22 cellular contexts compared by ENCODE assay signal in genomic region chr16:30636599-30636998, GRCh38. TPM values are rescaled to one million over a fixed set of nuclear protein-coding genes. Genes with fewer than 3 reads are reported as not detected.
A peak's percentile ranks its signal among the peaks of the same experiment; 100 is the strongest.
DNase-seq lines count a peak whose midpoint lies in the region; ATAC-seq, FAIRE-seq and TF ChIP-seq lines count a peak whose summit lies in the region.
"Had no signal": no experiment of that assay in that cellular context is flagged by ENCODE, and none has a peak within 500 bp of the region (broad histone marks: within the 10 kb centered on the region; RNA-seq: fewer than 3 reads in every experiment).

No MANE protein-coding gene starts in this region.

- no peak for TF ChIP-seq RAD21 in HepG2 (CRISPR knock-in tag; IDR thresholded peaks at IDR 0.05)

- H4K20me1 ChIP-seq in HepG2 (ENCODE audit: insufficient read depth, low read length), result no peaks in the 10 kb centered on the region
- no peaks in the 10 kb centered on the region for H4K20me1 ChIP-seq in PC-9 (ENCODE audit: insufficient read depth)
- no peaks in the 10 kb centered on the region for H4K20me1 ChIP-seq in neural progenitor cell (ENCODE audit: low read depth)

- H3K36me3 ChIP-seq in HepG2 (replicated peaks in 1 of 2; ENCODE audit: control insufficient read depth in 1 of 2, insufficient read depth in 2 of 2, low read length in 2 of 2), result no peaks in the 10 kb centered on the region
- H3K36me3 ChIP-seq in right lobe of liver, result no peaks in the 10 kb centered on the region
- H3K36me3 ChIP-seq in PC-9 (ENCODE audit: low read depth), result no peaks in the 10 kb centered on the region
- H3K36me3 ChIP-seq in neural progenitor cell, result no peaks in the 10 kb centered on the region

- no peak overlapping the region for H3K4me2 ChIP-seq in HepG2 (ENCODE audit: low read depth, low read length)
- H3K4me2 ChIP-seq in PC-9, result 0 out of 2 replicates have a peak overlapping the region, but pooled peaks have one; percentile 82
- no peak overlapping the region for H3K4me2 ChIP-seq in neural progenitor cell

- CTCF ChIA-PET in HepG2 (lab: Yijun Ruan, JAX; ENCODE audit: low intra/inter-chr PET ratio, low total read pairs), result no interaction called here
- CTCF ChIA-PET in PC-9 (lab: Charles Lee), result no interaction called here

- H2AFZ ChIP-seq in HepG2 (ENCODE audit: low read length) (no peak overlapping the region), PC-9 (no peak overlapping the region), neural progenitor cell (replicated peaks) (no peak overlapping the region)

- intact Hi-C loops in HepG2 (cut with micrococcal nuclease; ENCODE audit: unreplicated experiment), result no loop called here
- intact Hi-C loops in right lobe of liver (cut with DNase I), result no loop called here
- intact Hi-C loops in PC-9 (cut with micrococcal nuclease; ENCODE audit: unreplicated experiment), result no loop called here

- no peak overlapping the region for H3K9ac ChIP-seq in HepG2 (ENCODE audit: insufficient read depth, low read depth, low read length)
- no peak overlapping the region for H3K9ac ChIP-seq in neural progenitor cell

- H3K4me3 ChIP-seq in HepG2 (replicated peaks in 1 of 3; ENCODE audit: insufficient read depth in 1 of 3, low read depth in 2 of 3, low read length in 3 of 3), result no peak overlapping the region
- no peak overlapping the region for H3K4me3 ChIP-seq in right lobe of liver
- H3K4me3 ChIP-seq in PC-9, result no peak overlapping the region
- H3K4me3 ChIP-seq in neural progenitor cell, result no peak overlapping the region
- H3K4me3 ChIP-seq: A549, SK-N-MC had no signal

- H3K4me3 Mint-ChIP-seq in neural progenitor cell, result peak overlapping the region; percentile 2
- H3K4me3 Mint-ChIP-seq: CD8-positive, alpha-beta T cell had no signal

- H3K36me3 Mint-ChIP-seq in neural progenitor cell, result no peaks in the 10 kb centered on the region

- FAIRE-seq in HepG2 (lab: Jason Lieb, UNC), result no peak
- FAIRE-seq: A549, GM12892, GM18507 had no signal

- H3K4me1 ChIP-seq in HepG2 (ENCODE audit: insufficient read depth, low read length) (peaks cover 23% of the 10 kb centered on the region), right lobe of liver (peaks cover 0 to 8% (median 2%) of the 10 kb centered on the region in 4 donors), PC-9 (replicated peaks; ENCODE audit: insufficient read depth) (peaks cover 13% of the 10 kb centered on the region; the same call in 1 of the 2 replicates), neural progenitor cell (peaks cover 3% of the 10 kb centered on the region)

- ATAC-seq in HepG2 (no peak), right lobe of liver (no peak), HG03280 (IDR thresholded peaks at IDR 0.05; ENCODE audit: unreplicated experiment) (no peak)
- ATAC-seq: A549; CD8-positive, alpha-beta T cell; HCT116 had no signal

- in situ Hi-C loops in HepG2 (cut with HindIII; ENCODE audit: extremely low pct_ligation_motif_present, low pct_unique_long_range_greater_than_20kb), result loop anchor here (25.0 kb wide), 1 partner anchor 549 kb away; the partner anchor contains the start of genes PPP4C, TBX6 and YPEL3

- no peaks in the 10 kb centered on the region for H3K9me3 Mint-ChIP-seq in neural progenitor cell
- H3K9me3 Mint-ChIP-seq: CD8-positive, alpha-beta T cell had no signal

- no peak for TF ChIP-seq EP300 in HepG2 (IDR thresholded peaks at IDR 0.05; ENCODE audit: low read depth in 2 of 2, low read length in 2 of 2)
- no peak for TF ChIP-seq EP300 in HepG2 (CRISPR knock-in tag; IDR thresholded peaks at IDR 0.05; ENCODE audit: borderline replicate concordance)

- DNase-seq in HepG2 (ENCODE audit: low spot score), result no peak
- no peak for DNase-seq in right lobe of liver
- no peak for DNase-seq in PC-9
- no peak for DNase-seq in neural progenitor cell (ENCODE audit: low spot score)
- DNase-seq in DMS 273 (lab: John Stamatoyannopoulos, UW; ENCODE audit: unreplicated experiment), result no peak
- DNase-seq: Calu3; CD8-positive, alpha-beta T cell; DMS53; GOT3; KG1; MV-4-11; NCI-H1694 treated with DMSO at 0.1 percent for 48 hours; NCI-H510A; NCI-H748 treated with DMSO at 0.1 percent for 48 hours; NK-92 treated with Interleukin-12 subunit alpha and Interleukin-12 subunit beta, amount 100 ng/mL, for 24 hours; SHP77 had no signal

- H3K27ac ChIP-seq in HepG2 (ENCODE audit: extremely low read length, insufficient read depth, low read length) (no peak overlapping the region), right lobe of liver (no peak overlapping the region), PC-9 (no peak overlapping the region), neural progenitor cell (no peak overlapping the region)
- H3K27ac ChIP-seq: A549, SK-N-MC had no signal

- H3K4me1 Mint-ChIP-seq in neural progenitor cell, result peaks cover 19% of the 10 kb centered on the region

- peaks cover 28% of the 10 kb centered on the region for H3F3A ChIP-seq in PC-9 (ENCODE audit: insufficient read depth, low read depth)
- peaks cover 18% of the 10 kb centered on the region for H3F3A ChIP-seq in neural progenitor cell (ENCODE audit: low read depth)

- BruUV-seq in HepG2 (replicated peaks; lab: Mats Ljungman, UMichigan), result no TSS peak
- no TSS peak for BruUV-seq in PC-9 (replicated peaks; lab: Mats Ljungman, UMichigan)

- H3K27me3 Mint-ChIP-seq in neural progenitor cell (ENCODE audit: insufficient read depth, low read depth), result peaks cover 13% of the 10 kb centered on the region

- H3K9me3 ChIP-seq in HepG2 (ENCODE audit: low read length) (no peaks in the 10 kb centered on the region), right lobe of liver (no peaks in the 10 kb centered on the region), PC-9 (ENCODE audit: insufficient read depth, low read depth) (no peaks in the 10 kb centered on the region), neural progenitor cell (ENCODE audit: low read depth) (no peaks in the 10 kb centered on the region)
- H3K9me3 ChIP-seq: A549 had no signal

- no peaks in the 10 kb centered on the region; a peak in 1 of 5 replicates for H3K27me3 ChIP-seq in HepG2 (ENCODE audit: control insufficient read depth in 1 of 2, insufficient read depth in 2 of 2, low read length in 2 of 2)
- no peaks in the 10 kb centered on the region for H3K27me3 ChIP-seq in right lobe of liver
- no peaks in the 10 kb centered on the region for H3K27me3 ChIP-seq in PC-9 (ENCODE audit: insufficient read depth, low read depth)
- peaks cover 14% of the 10 kb centered on the region for H3K27me3 ChIP-seq in neural progenitor cell

- H3K79me2 ChIP-seq in HepG2 (ENCODE audit: insufficient read depth, low read length), result peaks cover 12% of the 10 kb centered on the region
- H3K79me2 ChIP-seq in PC-9 (ENCODE audit: low read depth), result peaks cover 25% of the 10 kb centered on the region
- peaks cover 19% of the 10 kb centered on the region for H3K79me2 ChIP-seq in neural progenitor cell (ENCODE audit: low read depth)

- TF ChIP-seq CTCF in HepG2 (CRISPR knock-in tag; IDR thresholded peaks at IDR 0.05) (no peak), right lobe of liver (IDR thresholded peaks at IDR 0.05) (no peak), PC-9 (conservative IDR thresholded peaks at IDR 0.05) (no peak), neural progenitor cell (IDR thresholded peaks at IDR 0.05) (no peak)

- no peaks in the 10 kb centered on the region for H3K9me2 ChIP-seq in PC-9 (ENCODE audit: insufficient read depth)

- POLR2A ChIA-PET in HepG2 (lab: Yijun Ruan, JAX) (interaction anchor here (0.6 kb wide), 1 partner anchor 195 kb away, joined by 3 read pairs; no protein-coding TSS in a partner anchor), PC-9 (lab: Charles Lee; ENCODE audit: unreplicated experiment) (no interaction called here)

- WGBS in HepG2 (ENCODE audit: low lambda C conversion rate), result 93% methylated on average over 7 of the region's 7 CpGs
- 96% methylated on average over 4 of the region's 7 CpGs for WGBS in right lobe of liver (ENCODE audit: insufficient coverage, low coverage, low lambda C conversion rate, missing lambda C conversion rate)

- TF ChIP-seq POLR2A in HepG2 (IDR thresholded peaks at IDR 0.05; ENCODE audit: insufficient read depth in 1 of 2, low read depth in 2 of 2, low read length in 2 of 2) (no peak; a peak in 1 of 4 replicates), right lobe of liver (IDR thresholded peaks at IDR 0.05) (no peak)

- no peak overlapping the region for H3K27ac Mint-ChIP-seq in neural progenitor cell
- H3K27ac Mint-ChIP-seq: CD8-positive, alpha-beta T cell had no signal

RNA-seq across cellular contexts. Expression of gene PRR14, which starts 14.2 kb away (rescaled TPM):
- total RNA-seq in HepG2 (2016; rRNA removed; fragmentation: Illumina TruSeq; extraction: Trizol) (9.1 and 11.0 TPM in 2 replicates), right lobe of liver (10 to 100 TPM; 12.8 to 23.0 (median 17.6) TPM), PC-9 (2021) (67.3 and 85.3 TPM in 2 replicates), neural progenitor cell (ENCODE audit: low replicate concordance) (3.5 and 14.6 TPM in 2 replicates)
- total RNA-seq in HepG2 (2016; cell fraction: cytosol; rRNA removed; fragmentation: Illumina TruSeq; extraction: Trizol; ENCODE audit: low read depth), result 8.4 TPM in 2 replicates
- total RNA-seq in HepG2 (2016; cell fraction: insoluble cytoplasmic fraction; rRNA removed; fragmentation: Illumina TruSeq; extraction: Trizol), result 6.9 and 9.6 TPM in 2 replicates
- total RNA-seq in HepG2 (2016; cell fraction: membrane; rRNA removed; fragmentation: Illumina TruSeq; extraction: Trizol), result 15.8 and 18.7 TPM in 2 replicates
- 17.7 and 22.5 TPM in 2 replicates for total RNA-seq in HepG2 (2016; cell fraction: nucleus; rRNA removed; fragmentation: Illumina TruSeq; extraction: Trizol)
- 8.4 and 9.2 TPM in 2 replicates for polyA plus RNA-seq in HepG2 (2011; rRNA removed)
- polyA plus RNA-seq in HepG2 (2011; cell fraction: cytosol; rRNA removed), result 3.3 and 4.5 TPM in 2 replicates
- 64.8 and 74.5 TPM in 2 replicates for polyA plus RNA-seq in HepG2 (2011; cell fraction: nucleus; rRNA removed)
- polyA plus RNA-seq in HepG2 (2012), result 16.5 and 32.3 TPM in 2 replicates
- 27.2 and 27.7 TPM in 2 replicates for polyA plus RNA-seq in HepG2 (2016; cell fraction: cytosol; fragmentation: Illumina TruSeq; extraction: Trizol; ENCODE audit: low read depth)
- polyA plus RNA-seq in HepG2 (2016; cell fraction: insoluble cytoplasmic fraction; fragmentation: Illumina TruSeq; extraction: Trizol; ENCODE audit: low read depth), result 18.2 and 24.7 TPM in 2 replicates
- 38.9 and 40.6 TPM in 2 replicates for polyA plus RNA-seq in HepG2 (2016; cell fraction: membrane; fragmentation: Illumina TruSeq; extraction: Trizol; ENCODE audit: low read depth)
- polyA plus RNA-seq in HepG2 (2016; cell fraction: nucleus; fragmentation: Illumina TruSeq; extraction: Trizol; ENCODE audit: insufficient read depth, low read depth), result 77.8 and 81.5 TPM in 2 replicates
- 5.4 and 5.5 TPM in 2 replicates for polyA minus RNA-seq in HepG2 (2011; rRNA and poly(A)+ RNA removed; ENCODE audit: low replicate concordance)
- polyA minus RNA-seq in HepG2 (2011; cell fraction: cytosol; rRNA and poly(A)+ RNA removed), result 7.9 and 8.3 TPM in 2 replicates
- 8.9 and 10.8 TPM in 2 replicates for polyA minus RNA-seq in HepG2 (2011; cell fraction: nucleus; rRNA and poly(A)+ RNA removed)

RNA-seq across cellular contexts. Expression of gene FBRS, which starts 21.6 kb away (rescaled TPM):
- total RNA-seq in HepG2 (2016; rRNA removed; fragmentation: Illumina TruSeq; extraction: Trizol) (10.1 and 16.2 TPM in 2 replicates), right lobe of liver (10 to 100 TPM; 13.0 to 26.2 (median 20.9) TPM), PC-9 (2021) (87.5 and 128 TPM in 2 replicates), neural progenitor cell (ENCODE audit: low replicate concordance) (3.6 and 20.5 TPM in 2 replicates)
- total RNA-seq in HepG2 (2016; cell fraction: cytosol; rRNA removed; fragmentation: Illumina TruSeq; extraction: Trizol; ENCODE audit: low read depth), result 22.4 and 23.4 TPM in 2 replicates
- 7.9 and 15.3 TPM in 2 replicates for total RNA-seq in HepG2 (2016; cell fraction: insoluble cytoplasmic fraction; rRNA removed; fragmentation: Illumina TruSeq; extraction: Trizol)
- total RNA-seq in HepG2 (2016; cell fraction: membrane; rRNA removed; fragmentation: Illumina TruSeq; extraction: Trizol), result 18.4 and 19.8 TPM in 2 replicates
- total RNA-seq in HepG2 (2016; cell fraction: nucleus; rRNA removed; fragmentation: Illumina TruSeq; extraction: Trizol), result 21.9 and 27.5 TPM in 2 replicates
- polyA plus RNA-seq in HepG2 (2011; rRNA removed), result 13.7 and 14.8 TPM in 2 replicates
- polyA plus RNA-seq in HepG2 (2011; cell fraction: cytosol; rRNA removed), result 3.3 and 5.2 TPM in 2 replicates
- polyA plus RNA-seq in HepG2 (2011; cell fraction: nucleus; rRNA removed), result 105 and 114 TPM in 2 replicates
- polyA plus RNA-seq in HepG2 (2012), result 26.9 and 27.9 TPM in 2 replicates
- polyA plus RNA-seq in HepG2 (2016; cell fraction: cytosol; fragmentation: Illumina TruSeq; extraction: Trizol; ENCODE audit: low read depth), result 3.9 TPM in 2 replicates
- polyA plus RNA-seq in HepG2 (2016; cell fraction: insoluble cytoplasmic fraction; fragmentation: Illumina TruSeq; extraction: Trizol; ENCODE audit: low read depth), result 20.3 and 27.9 TPM in 2 replicates
- 7.5 and 9.2 TPM in 2 replicates for polyA plus RNA-seq in HepG2 (2016; cell fraction: membrane; fragmentation: Illumina TruSeq; extraction: Trizol; ENCODE audit: low read depth)
- polyA plus RNA-seq in HepG2 (2016; cell fraction: nucleus; fragmentation: Illumina TruSeq; extraction: Trizol; ENCODE audit: insufficient read depth, low read depth), result 74.8 and 79.3 TPM in 2 replicates
- 18.8 and 22.6 TPM in 2 replicates for polyA minus RNA-seq in HepG2 (2011; rRNA and poly(A)+ RNA removed; ENCODE audit: low replicate concordance)
- 8.0 and 10.7 TPM in 2 replicates for polyA minus RNA-seq in HepG2 (2011; cell fraction: cytosol; rRNA and poly(A)+ RNA removed)
- polyA minus RNA-seq in HepG2 (2011; cell fraction: nucleus; rRNA and poly(A)+ RNA removed), result 80.9 and 81.4 TPM in 2 replicates

RNA-seq across cellular contexts. Expression of gene ZNF689, which starts 26.4 kb away (rescaled TPM):
- total RNA-seq in HepG2 (2016; rRNA removed; fragmentation: Illumina TruSeq; extraction: Trizol) (19.5 and 22.7 TPM in 2 replicates), right lobe of liver (1 to 10 TPM; 3.9 to 5.8 (median 4.4) TPM), PC-9 (2021) (9.1 and 10.1 TPM in 2 replicates), neural progenitor cell (ENCODE audit: low replicate concordance) (9.2 and 15.3 TPM in 2 replicates)
- 4.4 and 4.7 TPM in 2 replicates for total RNA-seq in HepG2 (2016; cell fraction: cytosol; rRNA removed; fragmentation: Illumina TruSeq; extraction: Trizol; ENCODE audit: low read depth)
- 18.5 and 18.8 TPM in 2 replicates for total RNA-seq in HepG2 (2016; cell fraction: insoluble cytoplasmic fraction; rRNA removed; fragmentation: Illumina TruSeq; extraction: Trizol)
- 17.9 and 18.1 TPM in 2 replicates for total RNA-seq in HepG2 (2016; cell fraction: membrane; rRNA removed; fragmentation: Illumina TruSeq; extraction: Trizol)
- total RNA-seq in HepG2 (2016; cell fraction: nucleus; rRNA removed; fragmentation: Illumina TruSeq; extraction: Trizol), result 10.6 and 14.1 TPM in 2 replicates
- polyA plus RNA-seq in HepG2 (2011; rRNA removed), result 9.7 and 11.9 TPM in 2 replicates
- 9.3 and 9.8 TPM in 2 replicates for polyA plus RNA-seq in HepG2 (2011; cell fraction: cytosol; rRNA removed)
- 19.3 and 19.5 TPM in 2 replicates for polyA plus RNA-seq in HepG2 (2011; cell fraction: nucleus; rRNA removed)
- 8.9 and 9.8 TPM in 2 replicates for polyA plus RNA-seq in HepG2 (2012)
- polyA plus RNA-seq in HepG2 (2016; cell fraction: cytosol; fragmentation: Illumina TruSeq; extraction: Trizol; ENCODE audit: low read depth), result 2.5 and 2.8 TPM in 2 replicates
- 17.8 and 20.4 TPM in 2 replicates for polyA plus RNA-seq in HepG2 (2016; cell fraction: insoluble cytoplasmic fraction; fragmentation: Illumina TruSeq; extraction: Trizol; ENCODE audit: low read depth)
- polyA plus RNA-seq in HepG2 (2016; cell fraction: membrane; fragmentation: Illumina TruSeq; extraction: Trizol; ENCODE audit: low read depth), result 9.1 and 9.3 TPM in 2 replicates
- polyA plus RNA-seq in HepG2 (2016; cell fraction: nucleus; fragmentation: Illumina TruSeq; extraction: Trizol; ENCODE audit: insufficient read depth, low read depth), result 15.4 and 16.6 TPM in 2 replicates
- 20.5 and 25.2 TPM in 2 replicates for polyA minus RNA-seq in HepG2 (2011; rRNA and poly(A)+ RNA removed; ENCODE audit: low replicate concordance)
- 13.1 and 17.3 TPM in 2 replicates for polyA minus RNA-seq in HepG2 (2011; cell fraction: cytosol; rRNA and poly(A)+ RNA removed)
- 14.9 and 15.7 TPM in 2 replicates for polyA minus RNA-seq in HepG2 (2011; cell fraction: nucleus; rRNA and poly(A)+ RNA removed)

RNA-seq across cellular contexts. Expression of gene ZNF785, which starts 51.1 kb away (rescaled TPM):
- total RNA-seq in HepG2 (2016; rRNA removed; fragmentation: Illumina TruSeq; extraction: Trizol) (not detected in 2 replicates), right lobe of liver (1 to 10 TPM; 2.4 to 6.5 (median 5.6) TPM), PC-9 (2021) (30.9 and 39.8 TPM in 2 replicates), neural progenitor cell (ENCODE audit: low replicate concordance) (17.8 and 19.5 TPM in 2 replicates)
- not detected in 2 replicates for total RNA-seq in HepG2 (2016; cell fraction: cytosol; rRNA removed; fragmentation: Illumina TruSeq; extraction: Trizol; ENCODE audit: low read depth)
- not detected in 2 replicates for total RNA-seq in HepG2 (2016; cell fraction: insoluble cytoplasmic fraction; rRNA removed; fragmentation: Illumina TruSeq; extraction: Trizol)
- not detected in 2 replicates for total RNA-seq in HepG2 (2016; cell fraction: membrane; rRNA removed; fragmentation: Illumina TruSeq; extraction: Trizol)
- not detected in 2 replicates for total RNA-seq in HepG2 (2016; cell fraction: nucleus; rRNA removed; fragmentation: Illumina TruSeq; extraction: Trizol)
- polyA plus RNA-seq in HepG2 (2011; rRNA removed), result 0.01 TPM in 1 of 2 replicates, not detected in the other
- polyA plus RNA-seq in HepG2 (2011; cell fraction: cytosol; rRNA removed), result 0.03 TPM in 1 of 2 replicates, not detected in the other
- polyA plus RNA-seq in HepG2 (2011; cell fraction: nucleus; rRNA removed), result 0.05 TPM in 1 of 2 replicates, not detected in the other
- 0.11 TPM in 1 of 2 replicates, not detected in the other for polyA plus RNA-seq in HepG2 (2012)
- not detected in 2 replicates for polyA plus RNA-seq in HepG2 (2016; cell fraction: cytosol; fragmentation: Illumina TruSeq; extraction: Trizol; ENCODE audit: low read depth)
- polyA plus RNA-seq in HepG2 (2016; cell fraction: insoluble cytoplasmic fraction; fragmentation: Illumina TruSeq; extraction: Trizol; ENCODE audit: low read depth), result not detected in 2 replicates
- polyA plus RNA-seq in HepG2 (2016; cell fraction: membrane; fragmentation: Illumina TruSeq; extraction: Trizol; ENCODE audit: low read depth), result not detected in 2 replicates
- polyA plus RNA-seq in HepG2 (2016; cell fraction: nucleus; fragmentation: Illumina TruSeq; extraction: Trizol; ENCODE audit: insufficient read depth, low read depth), result not detected in 2 replicates
- 10.5 TPM in 1 of 2 replicates, not detected in the other for polyA minus RNA-seq in HepG2 (2011; rRNA and poly(A)+ RNA removed; ENCODE audit: low replicate concordance)
- not detected in 2 replicates for polyA minus RNA-seq in HepG2 (2011; cell fraction: cytosol; rRNA and poly(A)+ RNA removed)
- polyA minus RNA-seq in HepG2 (2011; cell fraction: nucleus; rRNA and poly(A)+ RNA removed), result not detected in 2 replicates
- polyA plus RNA-seq: A549 had no signal
